Comparison of ENCODE assay signal across 8 cellular contexts in genomic region chr10:110504111-110504735, GRCh38. TPM values are rescaled to one million over a fixed set of nuclear protein-coding genes. Genes with fewer than 3 reads are reported as not detected.
DNase-seq lines count a peak whose midpoint lies in the region; ATAC-seq and TF ChIP-seq lines count a peak whose summit lies in the region.

No MANE protein-coding gene starts in this region.

- H3K9me3 Mint-ChIP-seq in WTC11 (no peaks in the 10 kb centered on the region), nephron (no peaks in the 10 kb centered on the region), mesothelial cell of epicardium (no peaks in the 10 kb centered on the region)

- POLR2A ChIA-PET in WTC11 (lab: Charles Lee), result no interaction called here

- peaks cover 3% of the 10 kb centered on the region; the same call in 1 of the 2 replicates for H3K27me3 Mint-ChIP-seq in WTC11 (ENCODE audit: low read depth)
- peaks cover 52% of the 10 kb centered on the region for H3K27me3 Mint-ChIP-seq in nephron (ENCODE audit: low read depth)
- H3K27me3 Mint-ChIP-seq in mesothelial cell of epicardium (ENCODE audit: low read depth), result peaks cover 26% of the 10 kb centered on the region

- no peak for TF ChIP-seq CTCF in WTC11 (IDR thresholded peaks at IDR 0.05)
- no peak for TF ChIP-seq CTCF in nephron (IDR thresholded peaks at IDR 0.05; ENCODE audit: unreplicated experiment in 3 of 3)
- TF ChIP-seq CTCF in mesothelial cell of epicardium (IDR thresholded peaks at IDR 0.05; ENCODE audit: unreplicated experiment), result no peak

- H3K36me3 Mint-ChIP-seq in WTC11 (peaks cover 69% of the 10 kb centered on the region), nephron (ENCODE audit: low read depth) (peaks cover 25% of the 10 kb centered on the region), mesothelial cell of epicardium (peaks cover 3% of the 10 kb centered on the region)

- peak; percentile 72 for DNase-seq in AG20443 (ENCODE audit: low spot score)
- no peak for DNase-seq in WTC11 (ENCODE audit: low spot score)
- DNase-seq in dermis blood vessel endothelial cell, result peak; percentile 92
- no peak for DNase-seq in mesothelial cell of epicardium (ENCODE audit: low spot score in 2 of 2, unreplicated experiment in 2 of 2)
- no peak for DNase-seq in NCI-H2171 (lab: John Stamatoyannopoulos, UW)

- H3K4me3 Mint-ChIP-seq in WTC11 (no peak overlapping the region), nephron (peak overlapping the region in 1 of 3 experiments; percentile 4), mesothelial cell of epicardium (no peak overlapping the region)

- H3K27ac Mint-ChIP-seq in WTC11 (peak overlapping the region; percentile 26; the same call in 1 of the 2 replicates), nephron (peak overlapping the region in 2 of 3 experiments; percentile 55 to 70), mesothelial cell of epicardium (no peak overlapping the region)

- CTCF ChIA-PET in WTC11 (lab: Charles Lee), result interaction anchor here (1.3 kb wide), 1 partner anchor 150 kb away, joined by 3 read pairs; no protein-coding TSS in a partner anchor

- H3K4me1 Mint-ChIP-seq in WTC11 (peaks cover 62% of the 10 kb centered on the region), nephron (peaks cover 65% of the 10 kb centered on the region), mesothelial cell of epicardium (peaks cover 49% of the 10 kb centered on the region)

- ATAC-seq in GM19324 (IDR thresholded peaks at IDR 0.05; ENCODE audit: low FRiP score, unreplicated experiment) (peak; percentile 53), HG03342 (IDR thresholded peaks at IDR 0.05; ENCODE audit: unreplicated experiment) (peak; percentile 68), WTC11 (no peak)

TF ChIP-seq in WTC11, 78 proteins besides CTCF, POLR2A, EP300 and RAD21:
- no peak for TF ChIP-seq USF2 (CRISPR knock-in tag; IDR thresholded peaks at IDR 0.05)
- TF ChIP-seq PRRX2 (CRISPR knock-in tag; IDR thresholded peaks at IDR 0.05), result no peak
- no peak for TF ChIP-seq ESRRA (CRISPR knock-in tag; IDR thresholded peaks at IDR 0.05; ENCODE audit: borderline replicate concordance)
- TF ChIP-seq NR2C2 (CRISPR knock-in tag; IDR thresholded peaks at IDR 0.05), result no peak
- no peak for TF ChIP-seq ZNF423 (CRISPR knock-in tag; IDR thresholded peaks at IDR 0.05)
- no peak for TF ChIP-seq MXD4 (CRISPR knock-in tag; IDR thresholded peaks at IDR 0.05; ENCODE audit: borderline replicate concordance)
- TF ChIP-seq RELA (CRISPR knock-in tag; IDR thresholded peaks at IDR 0.05; ENCODE audit: borderline replicate concordance), result no peak
- TF ChIP-seq ATF1 (CRISPR knock-in tag; IDR thresholded peaks at IDR 0.05), result no peak
- TF ChIP-seq NR1H2 (CRISPR knock-in tag; IDR thresholded peaks at IDR 0.05), result no peak
- no peak for TF ChIP-seq ZNF263 (CRISPR knock-in tag; IDR thresholded peaks at IDR 0.05; ENCODE audit: low read depth)
- TF ChIP-seq, protein P1, sequence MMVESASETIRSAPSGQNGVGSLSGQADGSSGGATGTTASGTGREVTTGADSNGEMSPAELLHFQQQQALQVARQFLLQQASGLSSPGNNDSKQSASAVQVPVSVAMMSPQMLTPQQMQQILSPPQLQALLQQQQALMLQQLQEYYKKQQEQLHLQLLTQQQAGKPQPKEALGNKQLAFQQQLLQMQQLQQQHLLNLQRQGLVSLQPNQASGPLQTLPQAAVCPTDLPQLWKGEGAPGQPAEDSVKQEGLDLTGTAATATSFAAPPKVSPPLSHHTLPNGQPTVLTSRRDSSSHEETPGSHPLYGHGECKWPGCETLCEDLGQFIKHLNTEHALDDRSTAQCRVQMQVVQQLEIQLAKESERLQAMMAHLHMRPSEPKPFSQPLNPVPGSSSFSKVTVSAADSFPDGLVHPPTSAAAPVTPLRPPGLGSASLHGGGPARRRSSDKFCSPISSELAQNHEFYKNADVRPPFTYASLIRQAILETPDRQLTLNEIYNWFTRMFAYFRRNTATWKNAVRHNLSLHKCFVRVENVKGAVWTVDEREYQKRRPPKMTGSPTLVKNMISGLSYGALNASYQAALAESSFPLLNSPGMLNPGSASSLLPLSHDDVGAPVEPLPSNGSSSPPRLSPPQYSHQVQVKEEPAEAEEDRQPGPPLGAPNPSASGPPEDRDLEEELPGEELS (CRISPR knock-in tag; IDR thresholded peaks at IDR 0.05), result no peak
- no peak for TF ChIP-seq STAT6 (CRISPR knock-in tag; conservative IDR thresholded peaks at IDR 0.05; ENCODE audit: low read depth)
- TF ChIP-seq FOXK1 (CRISPR knock-in tag; IDR thresholded peaks at IDR 0.05), result no peak
- no peak for TF ChIP-seq HMGXB4 (CRISPR knock-in tag; IDR thresholded peaks at IDR 0.05)

RNA-seq across cellular contexts. Expression of gene DUSP5, which starts 6.5 kb away (rescaled TPM):
- total RNA-seq in WTC11 (2021) (31.4 to 55.1 TPM (median 33.1 TPM) in 3 replicates), dermis blood vessel endothelial cell (20.9 and 31.3 TPM in 2 replicates), mesothelial cell of epicardium (14.8 to 16.0 TPM (median 16.0 TPM) in 3 replicates)

Comparison
In these comparisons a context has a peak if more than half of its experiments do, and no peak if none do; other contexts are left out.
1. DNase-seq: peak in AG20443 (single experiment) and dermis blood vessel endothelial cell (single experiment); none in WTC11 (single experiment), mesothelial cell of epicardium (0 of 2) and NCI-H2171 (single experiment).